In genomic region chr22:30396871-30397655, GRCh38 we compare ENCODE assay signal across 8 cellular contexts. TPM values are rescaled to one million over a fixed set of nuclear protein-coding genes. Genes with fewer than 3 reads are reported as not detected.
A peak's percentile ranks its signal among the peaks of the same experiment; 100 is the strongest.
DNase-seq lines count a peak whose midpoint lies in the region; ATAC-seq and TF ChIP-seq lines count a peak whose summit lies in the region.

SEC14L2 (plus strand) TSS chr22:30397018; CDS start chr22:30397117, 99 bp downstream.

- DNase-seq in GM06990 (ENCODE audit: extremely low read depth, insufficient read length), result no peak
- DNase-seq in NCI-H2171 treated with DMSO at 0.1 percent for 48 hours (lab: John Stamatoyannopoulos, UW), result peak; percentile 70
- DNase-seq in activated CD8-positive, alpha-beta memory T cell treated with anti-CD3 and anti-CD28 coated beads for 1 hour (ENCODE audit: extremely low read depth in 1 of 2, low read depth in 1 of 2), result peak; percentile 29 to 44
- peak; percentile 70 for DNase-seq in ecto neural progenitor cell (ENCODE audit: low spot score)
- DNase-seq in lower leg skin (ENCODE audit: low spot score in 2 of 2), result peak; percentile 70 to 95
- DNase-seq in stimulated activated CD4-positive, alpha-beta T cell treated with anti-CD3 and anti-CD28 coated beads, Interleukin-4, amount 100 ng/mL, for 24 hours, result peak; percentile 71

- peak within 1 kb of the TSS; percentile 64 for H3K4me3 ChIP-seq in GM06990 (replicated peaks; ENCODE audit: low read depth, low read length)
- H3K4me3 ChIP-seq in lower leg skin (ENCODE audit: low read depth, poor library complexity, severe bottlenecking), result peak within 1 kb of the TSS; percentile 51

- H3K27me3 ChIP-seq in GM06990 (replicated peaks; ENCODE audit: control insufficient read depth, insufficient read depth, low read length), result peaks cover 3% of the 10 kb centered on the region

- WGBS in lower leg skin, 2 donors, result 1% methylated on average over 31 to 35 of the region's 56 CpGs

- TF ChIP-seq CTCF in GM06990 (IDR thresholded peaks at IDR 0.05; ENCODE audit: insufficient read depth, low read length, poor library complexity, severe bottlenecking) (no peak), lower leg skin (IDR thresholded peaks at IDR 0.05) (no peak)

- no peak for TF ChIP-seq POLR2A in lower leg skin (IDR thresholded peaks at IDR 0.05)

- intact Hi-C loops in lower leg skin (cut with DNase I; ENCODE audit: low total_unique reads), result no loop called here

- H3K36me3 ChIP-seq in GM06990 (ENCODE audit: control insufficient read depth, insufficient read depth, low read length), result no peaks in the 10 kb centered on the region

- ATAC-seq in GM19455 (IDR thresholded peaks at IDR 0.05; ENCODE audit: unreplicated experiment) (no peak), GM18873 (IDR thresholded peaks at IDR 0.05; ENCODE audit: low FRiP score, unreplicated experiment) (no peak)

RNA-seq across cellular contexts. Expression of gene SEC14L2, which starts in this region (rescaled TPM):
- total RNA-seq in lower leg skin, result 10 to 100 TPM in 2 of 4 donors, 1 to 10 TPM in 2; 3.6 to 18.8 (median 13.3) TPM
